ENCODE assay signal across 23 cellular contexts in genomic region chr11:20840341-20840740, GRCh38.
DNase-seq lines count a peak whose midpoint lies in the region; ATAC-seq and TF ChIP-seq lines count a peak whose summit lies in the region.
"Had no signal": no experiment of that assay in that cellular context is flagged by ENCODE, and none has a peak within 500 bp of the region (broad histone marks: within the 10 kb centered on the region; RNA-seq: fewer than 3 reads in every experiment).

No MANE protein-coding gene starts in this region.

- H3K4me3 ChIP-seq in tibial artery: no peak overlapping the region
- H3K4me3 ChIP-seq: dorsolateral prefrontal cortex had no signal

- no peaks in the 10 kb centered on the region for H3K36me3 ChIP-seq in tibial artery

- H3K27me3 ChIP-seq in tibial artery: no peaks in the 10 kb centered on the region
- H3K27me3 ChIP-seq: dorsolateral prefrontal cortex, foreskin keratinocyte had no signal

- H3K4me1 ChIP-seq in tibial artery: no peaks in the 10 kb centered on the region
- H3K4me1 ChIP-seq: foreskin keratinocyte had no signal

- no peak for ATAC-seq in HG03196 (IDR thresholded peaks at IDR 0.05; ENCODE audit: unreplicated experiment)
- no peak for ATAC-seq in GM21367 (IDR thresholded peaks at IDR 0.05; ENCODE audit: unreplicated experiment)
- ATAC-seq: foreskin keratinocyte, HepG2 had no signal

- DNase-seq in DMS153 (lab: John Stamatoyannopoulos, UW): peak; percentile 72
- peak; percentile 84 for DNase-seq in NCI-H1092 treated with DMSO at 0.1 percent for 48 hours (lab: John Stamatoyannopoulos, UW)
- DNase-seq in NCI-H524 (lab: John Stamatoyannopoulos, UW): peak; percentile 73 to 93
- peak; percentile 1 for DNase-seq in astrocyte of the hippocampus (ENCODE audit: low read depth, low spot score)
- DNase-seq in tibial artery: no peak
- DNase-seq in hippocampal formation (lab: John Stamatoyannopoulos, UW): no peak
- DNase-seq: activated CD4-positive, alpha-beta memory T cell treated with anti-CD3 and anti-CD28 coated beads, Interleukin-2, amount 10 ng/mL, durations not matched to agents 7 days and 5 days; activated naive CD4-positive, alpha-beta T cell treated with Interleukin-2 at 50 U/mL for 16 hours; caudate nucleus; CD4-positive, alpha-beta T cell; dorsolateral prefrontal cortex; EL; foreskin keratinocyte; kidney; mammary epithelial cell; NCI-H2227 treated with DMSO at 0.1 percent for 48 hours; nucleus accumbens; retina; stimulated activated CD4-positive, alpha-beta T cell treated with anti-CD3 and anti-CD28 coated beads, Interleukin-12 subunit alpha, Interleukin-12 subunit beta, amount 100 ng/mL, for 4 hours; T-helper 2 cell had no signal

- no peak for TF ChIP-seq CTCF in tibial artery (IDR thresholded peaks at IDR 0.05)

- intact Hi-C loops in tibial artery (cut with DNase I; ENCODE audit: low total_unique reads): no loop called here

- no peaks in the 10 kb centered on the region for H3K9me3 ChIP-seq in tibial artery

- H3K27ac ChIP-seq in tibial artery: no peak overlapping the region
- H3K27ac ChIP-seq: dorsolateral prefrontal cortex, foreskin keratinocyte had no signal

Comparison
In these comparisons a context has a peak if more than half of its experiments do, and no peak if none do; other contexts are left out.
1. DNase-seq: peak in DMS153 (single experiment), NCI-H1092 treated with DMSO at 0.1 percent for 48 hours (single experiment), NCI-H524 (2 of 2) and astrocyte of the hippocampus (single experiment); none in tibial artery (0 of 2) and hippocampal formation (0 of 2).